ENCODE assay signal across 8 cellular contexts in genomic region chr2:233854241-233854981, GRCh38. TPM values are rescaled to one million over a fixed set of nuclear protein-coding genes. Genes with fewer than 3 reads are reported as not detected.
DNase-seq lines count a peak whose midpoint lies in the region; ATAC-seq, FAIRE-seq and TF ChIP-seq lines count a peak whose summit lies in the region.

A gene with protein sequence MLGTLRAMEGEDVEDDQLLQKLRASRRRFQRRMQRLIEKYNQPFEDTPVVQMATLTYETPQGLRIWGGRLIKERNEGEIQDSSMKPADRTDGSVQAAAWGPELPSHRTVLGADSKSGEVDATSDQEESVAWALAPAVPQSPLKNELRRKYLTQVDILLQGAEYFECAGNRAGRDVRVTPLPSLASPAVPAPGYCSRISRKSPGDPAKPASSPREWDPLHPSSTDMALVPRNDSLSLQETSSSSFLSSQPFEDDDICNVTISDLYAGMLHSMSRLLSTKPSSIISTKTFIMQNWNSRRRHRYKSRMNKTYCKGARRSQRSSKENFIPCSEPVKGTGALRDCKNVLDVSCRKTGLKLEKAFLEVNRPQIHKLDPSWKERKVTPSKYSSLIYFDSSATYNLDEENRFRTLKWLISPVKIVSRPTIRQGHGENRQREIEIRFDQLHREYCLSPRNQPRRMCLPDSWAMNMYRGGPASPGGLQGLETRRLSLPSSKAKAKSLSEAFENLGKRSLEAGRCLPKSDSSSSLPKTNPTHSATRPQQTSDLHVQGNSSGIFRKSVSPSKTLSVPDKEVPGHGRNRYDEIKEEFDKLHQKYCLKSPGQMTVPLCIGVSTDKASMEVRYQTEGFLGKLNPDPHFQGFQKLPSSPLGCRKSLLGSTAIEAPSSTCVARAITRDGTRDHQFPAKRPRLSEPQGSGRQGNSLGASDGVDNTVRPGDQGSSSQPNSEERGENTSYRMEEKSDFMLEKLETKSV (minus strand): TSS chr2:233854535. CDS start chr2:233854500, 35 bp downstream.

- TF ChIP-seq POLR2A in GM18951 (IDR thresholded peaks at IDR 0.05; ENCODE audit: extremely low read depth, insufficient read depth, insufficient read length): peak; percentile 82
- no peak for TF ChIP-seq POLR2A in spleen (IDR thresholded peaks at IDR 0.05)

- peaks cover 48% of the 10 kb centered on the region for H3K36me3 ChIP-seq in WERI-Rb-1
- H3K36me3 ChIP-seq in bronchial epithelial cell (ENCODE audit: control insufficient read depth, insufficient read depth, low read length): peaks cover 1% of the 10 kb centered on the region
- H3K36me3 ChIP-seq in spleen: peaks cover 0 to 16% (median 0%) of the 10 kb centered on the region in 6 donors

- H3K36me3 Mint-ChIP-seq in immature natural killer cell: no peaks in the 10 kb centered on the region

- FAIRE-seq in bronchial epithelial cell (lab: Jason Lieb, UNC): no peak

- H3K27me3 ChIP-seq in WERI-Rb-1 (ENCODE audit: insufficient read depth, low read depth, severe bottlenecking) (no peaks in the 10 kb centered on the region), bronchial epithelial cell (ENCODE audit: control insufficient read depth, insufficient read depth, low read length) (no peaks in the 10 kb centered on the region), spleen (replicated peaks in 1 of 7) (peaks cover 0 to 16% (median 0%) of the 10 kb centered on the region in 7 donors)

- H3K4me3 Mint-ChIP-seq in immature natural killer cell: peak within 1 kb of the TSS; percentile 95 to 99 (median 98)

- peaks cover 4 to 8% (median 6%) of the 10 kb centered on the region in 3 donors for H3K27me3 Mint-ChIP-seq in immature natural killer cell (ENCODE audit: low read depth in 3 of 3)

- TF ChIP-seq CTCF in WERI-Rb-1 (IDR thresholded peaks at IDR 0.05; ENCODE audit: low read depth, low read length) (no peak), bronchial epithelial cell (IDR thresholded peaks at IDR 0.05; ENCODE audit: insufficient read depth, low read length, severe bottlenecking) (no peak), spleen (IDR thresholded peaks at IDR 0.05 in 8 of 11, conservative IDR thresholded peaks at IDR 0.05 in 3 of 11) (no peak)

- ATAC-seq in HG03175 (IDR thresholded peaks at IDR 0.05; ENCODE audit: unreplicated experiment): peak; percentile 98

- H3K27ac ChIP-seq in WERI-Rb-1: peak within 1 kb of the TSS; percentile 97
- peak within 1 kb of the TSS in 7 of 8 donors; percentile 58 to 77 (median 68) for H3K27ac ChIP-seq in spleen

- peak; percentile 99 for DNase-seq in AG08396 (ENCODE audit: low spot score)
- peak; percentile 98 for DNase-seq in NCI-H2227 treated with DMSO at 0.1 percent for 48 hours (lab: John Stamatoyannopoulos, UW)
- DNase-seq in WERI-Rb-1: peak; percentile 95
- peak; percentile 93 for DNase-seq in bronchial epithelial cell (ENCODE audit: low read depth)
- DNase-seq in immature natural killer cell: peak; percentile 92 to 94 (median 93)
- peak; percentile 95 for DNase-seq in spleen

- intact Hi-C loops in spleen (cut with DNase I; ENCODE audit: low total_unique reads): no loop called here

- peak within 1 kb of the TSS; percentile 88 to 96 (median 94) for H3K27ac Mint-ChIP-seq in immature natural killer cell

- H3K4me3 ChIP-seq in WERI-Rb-1 (ENCODE audit: low read depth, low read length): peak within 1 kb of the TSS; percentile 76
- peak within 1 kb of the TSS; percentile 94 for H3K4me3 ChIP-seq in bronchial epithelial cell (ENCODE audit: low read depth, low read length)
- peak within 1 kb of the TSS; percentile 53 to 90 (median 80) for H3K4me3 ChIP-seq in spleen

- in situ Hi-C loops in GM18951 (cut with MboI; ENCODE audit: low sequenced_read_pairs, unreplicated experiment): no loop called here

- 0 to 1% (median 0%) methylated on average over 57 to 60 of the region's 60 CpGs for WGBS in spleen, 5 donors

- peaks cover 8 to 42% (median 29%) of the 10 kb centered on the region in 6 donors for H3K4me1 ChIP-seq in spleen

- H3K9me3 Mint-ChIP-seq in immature natural killer cell: no peaks in the 10 kb centered on the region

- no peaks in the 10 kb centered on the region for H3K9me3 ChIP-seq in WERI-Rb-1 (ENCODE audit: severe bottlenecking)
- H3K9me3 ChIP-seq in spleen: no peaks in the 10 kb centered on the region

- H3K4me1 Mint-ChIP-seq in immature natural killer cell: peaks cover 22 to 39% of the 10 kb centered on the region in 2 donors

RNA-seq across cellular contexts. Expression of the gene that starts here (rescaled TPM):
- total RNA-seq in bronchial epithelial cell (under 0.01 and 0.13 TPM in 2 replicates), spleen (1 to 10 TPM; 1.4 to 7.4 (median 5.2) TPM)
- polyA plus RNA-seq in immature natural killer cell (1 to 10 TPM in 1 of 3 donors, under 1 TPM in 2; 0.47 to 1.2 (median 0.69) TPM), spleen (1 to 10 TPM; 2.2 to 5.6 (median 2.9) TPM)

Comparison
In these comparisons a context has a peak if more than half of its experiments do, and no peak if none do; other contexts are left out.
1. Peak in every context shown above with its lines: DNase-seq, ATAC-seq, H3K4me3 ChIP-seq and H3K27ac ChIP-seq.
2. Peak in DNase-seq and H3K4me3 ChIP-seq in bronchial epithelial cell; RNA of the gene not detected or under 1 TPM.